15 cellular contexts compared by ENCODE assay signal in genomic region chr5:10682429-10682746, GRCh38.
"Had no signal": no experiment of that assay in that cellular context is flagged by ENCODE, and none has a peak within 500 bp of the region (broad histone marks: within the 10 kb centered on the region; RNA-seq: fewer than 3 reads in every experiment).

No MANE protein-coding gene starts in this region.

- H3K4me3 Mint-ChIP-seq: activated naive CD4-positive, alpha-beta T cell treated with anti-CD3 and anti-CD28 coated beads for 36 hours; naive thymus-derived CD4-positive, alpha-beta T cell; stimulated activated naive CD8-positive, alpha-beta T cell treated with anti-CD3 and anti-CD28 coated beads, Interleukin-15, amount 100 ng/mL, for 72 hours had no signal

- H3K27ac Mint-ChIP-seq: activated naive CD4-positive, alpha-beta T cell treated with anti-CD3 and anti-CD28 coated beads for 36 hours had no signal

- DNase-seq: activated naive CD4-positive, alpha-beta T cell treated with anti-CD3 and anti-CD28 coated beads for 36 hours; activated T-cell treated with anti-CD3 and anti-CD28 coated beads, Interleukin-2, amount 50 U/mL, for 48 hours; amygdala; cerebellar nuclear complex; cortex of kidney; heart left ventricle; left colon; naive thymus-derived CD4-positive, alpha-beta T cell; pancreas; right cardiac atrium; stimulated activated CD4-positive, alpha-beta T cell treated with anti-CD3 and anti-CD28 coated beads, Interleukin-4, amount 100 ng/mL, for 24 hours; stimulated activated naive CD8-positive, alpha-beta T cell treated with anti-CD3 and anti-CD28 coated beads, Interleukin-15, amount 100 ng/mL, for 72 hours; T-helper 1 cell; tibial artery had no signal

- H3K4me3 ChIP-seq: heart left ventricle, pancreas, tibial artery had no signal

- H3K27ac ChIP-seq: heart left ventricle, neutrophil, pancreas, tibial artery had no signal

- H3K4me1 Mint-ChIP-seq: stimulated activated naive CD8-positive, alpha-beta T cell treated with anti-CD3 and anti-CD28 coated beads, Interleukin-15, amount 100 ng/mL, for 72 hours had no signal

- H3K4me1 ChIP-seq: pancreas, tibial artery had no signal

- ATAC-seq: heart left ventricle; left colon; naive thymus-derived CD4-positive, alpha-beta T cell; pancreas; stimulated activated naive CD8-positive, alpha-beta T cell treated with anti-CD3 and anti-CD28 coated beads, Interleukin-15, amount 100 ng/mL, for 72 hours had no signal

- H3K9me3 ChIP-seq: neutrophil, pancreas had no signal

- H3K27me3 Mint-ChIP-seq: naive thymus-derived CD4-positive, alpha-beta T cell; stimulated activated naive CD8-positive, alpha-beta T cell treated with anti-CD3 and anti-CD28 coated beads, Interleukin-15, amount 100 ng/mL, for 72 hours had no signal

- H3K27me3 ChIP-seq: heart left ventricle, neutrophil, pancreas, tibial artery had no signal
